In the genomic region with DNA sequence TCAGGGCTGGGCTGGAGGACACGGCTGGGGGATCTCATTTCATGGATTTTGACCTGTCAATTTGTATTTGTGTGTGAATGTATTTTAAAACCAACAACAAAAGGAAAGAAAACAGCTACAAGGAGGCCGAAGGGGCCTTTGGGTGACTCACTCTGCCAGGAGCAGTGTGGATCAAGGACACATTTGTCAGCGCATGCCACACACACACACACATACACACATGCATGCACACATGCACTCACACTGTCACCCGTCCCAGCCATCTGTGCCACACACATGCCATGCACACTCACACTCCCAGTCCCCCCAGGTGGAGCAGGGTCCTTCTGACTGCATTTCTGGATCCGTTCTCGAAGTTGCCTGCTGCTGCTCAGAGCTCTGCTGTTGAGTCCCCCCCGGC, we compare ENCODE assay signal across 23 cellular contexts. TPM values are rescaled to one million over a fixed set of nuclear protein-coding genes. Genes with fewer than 3 reads are reported as not detected.
A peak's percentile ranks its signal among the peaks of the same experiment; 100 is the strongest.
DNase-seq lines count a peak whose midpoint lies in the region; ATAC-seq and TF ChIP-seq lines count a peak whose summit lies in the region.
"Had no signal": no experiment of that assay in that cellular context is flagged by ENCODE, and none has a peak within 500 bp of the region (broad histone marks: within the 10 kb centered on the region; RNA-seq: fewer than 3 reads in every experiment).

No MANE protein-coding gene starts in this region.

- no peak for DNase-seq in activated T-cell treated with anti-CD3 and anti-CD28 coated beads, Interleukin-2, amount 50 U/mL, for 24 hours
- DNase-seq in activated T-cell treated with anti-CD3 and anti-CD28 coated beads, Interleukin-2, amount 50 U/mL, for 48 hours = no peak
- DNase-seq in central memory CD8-positive, alpha-beta T cell (ENCODE audit: low spot score in 2 of 2) = no peak
- DNase-seq in trophoblast cell = no peak
- no peak for DNase-seq in suprapubic skin (ENCODE audit: low spot score in 2 of 2)
- DNase-seq in osteocyte (ENCODE audit: extremely low spot score, unreplicated experiment) = no peak
- DNase-seq in iPS-NIHi11 (ENCODE audit: low spot score) = no peak
- DNase-seq: activated CD4-positive, alpha-beta T cell treated with anti-CD3 and anti-CD28 coated beads for 36 hours; activated CD8-positive, alpha-beta memory T cell treated with anti-CD3 and anti-CD28 coated beads, Interleukin-2, amount 50 U/mL, for 4 hours; activated gamma-delta T cell treated with Interleukin-2 at 50 U/mL for 16 hours; DMS153; foreskin melanocyte; H7; hypothalamus; KBM-7; kidney; NCI-H2081 treated with DMSO at 0.1 percent for 48 hours; NCI-H524; nephron progenitor cell had no signal

- no peaks in the 10 kb centered on the region for H3K9me3 ChIP-seq in trophoblast cell (ENCODE audit: insufficient read depth, low read depth, low read length)
- no peaks in the 10 kb centered on the region for H3K9me3 ChIP-seq in suprapubic skin
- H3K9me3 ChIP-seq: BLaER1, vagina had no signal

- no peak overlapping the region for H2BK12ac ChIP-seq in trophoblast cell (ENCODE audit: low read length)

- H3K9ac ChIP-seq in trophoblast cell (ENCODE audit: low read length) = no peak overlapping the region
- H3K9ac ChIP-seq: BLaER1 had no signal

- peaks cover 65% of the 10 kb centered on the region for H3K36me3 Mint-ChIP-seq in activated T-cell treated with anti-CD3 and anti-CD28 coated beads, Interleukin-2, amount 50 U/mL, for 24 hours (ENCODE audit: low read depth)
- H3K36me3 Mint-ChIP-seq in IgD-negative memory B cell (peaks cover 8% of the 10 kb centered on the region), osteocyte (ENCODE audit: unreplicated experiment) (no peaks in the 10 kb centered on the region)
- peaks cover 84% of the 10 kb centered on the region for H3K36me3 Mint-ChIP-seq in central memory CD8-positive, alpha-beta T cell (ENCODE audit: insufficient read depth)

- no peak for ATAC-seq in central memory CD8-positive, alpha-beta T cell (replicated peaks; ENCODE audit: extremely low read depth, poor library complexity, severe bottlenecking)
- ATAC-seq: activated CD4-positive, alpha-beta T cell treated with anti-CD3 and anti-CD28 coated beads for 36 hours had no signal

- no peaks in the 10 kb centered on the region for H3K27me3 Mint-ChIP-seq in activated T-cell treated with anti-CD3 and anti-CD28 coated beads, Interleukin-2, amount 50 U/mL, for 24 hours
- H3K27me3 Mint-ChIP-seq in IgD-negative memory B cell (no peaks in the 10 kb centered on the region), osteocyte (ENCODE audit: unreplicated experiment) (peaks cover 6% of the 10 kb centered on the region)
- H3K27me3 Mint-ChIP-seq in central memory CD8-positive, alpha-beta T cell = no peaks in the 10 kb centered on the region
- H3K27me3 Mint-ChIP-seq: activated CD4-positive, alpha-beta T cell treated with anti-CD3 and anti-CD28 coated beads for 36 hours had no signal

- peak overlapping the region; percentile 38 for H3K4me3 ChIP-seq in trophoblast cell (ENCODE audit: low read depth, low read length)
- no peak overlapping the region for H3K4me3 ChIP-seq in suprapubic skin
- H3K4me3 ChIP-seq: BLaER1, vagina had no signal

- H3K36me3 ChIP-seq in trophoblast cell (ENCODE audit: control insufficient read depth in 1 of 2, insufficient read depth in 2 of 2, low read length in 2 of 2) = no peaks in the 10 kb centered on the region
- no peaks in the 10 kb centered on the region for H3K36me3 ChIP-seq in suprapubic skin
- H3K36me3 ChIP-seq: BLaER1, vagina had no signal

- H3K27ac Mint-ChIP-seq in activated T-cell treated with anti-CD3 and anti-CD28 coated beads, Interleukin-2, amount 50 U/mL, for 24 hours = peak overlapping the region; percentile 81
- H3K27ac Mint-ChIP-seq in IgD-negative memory B cell = peak overlapping the region; percentile 23 to 73 (median 47)
- peak overlapping the region; percentile 93 for H3K27ac Mint-ChIP-seq in central memory CD8-positive, alpha-beta T cell (ENCODE audit: low read depth)
- H3K27ac Mint-ChIP-seq in osteocyte (ENCODE audit: unreplicated experiment) = no peak overlapping the region
- H3K27ac Mint-ChIP-seq: activated CD4-positive, alpha-beta T cell treated with anti-CD3 and anti-CD28 coated beads for 36 hours; dendritic cell treated with granulocyte-macrophage colony-stimulating factor and Interleukin-4, amounts not matched to agents 40 ng/mL and 50 ng/mL, for 4 days had no signal

- H2AK5ac ChIP-seq in trophoblast cell (ENCODE audit: low read length) = no peak overlapping the region

- H2BK5ac ChIP-seq in trophoblast cell (ENCODE audit: low read depth, low read length, poor library complexity) = no peak overlapping the region

- WGBS in trophoblast cell (ENCODE audit: extremely low coverage, insufficient coverage, insufficient read length) = no CpG with 5 or more reads among the region's 7 CpGs
- 85% methylated on average over 7 of the region's 7 CpGs for WGBS in suprapubic skin

- no peak for TF ChIP-seq POLR2A in suprapubic skin (IDR thresholded peaks at IDR 0.05)

- H3K4me3 Mint-ChIP-seq in activated T-cell treated with anti-CD3 and anti-CD28 coated beads, Interleukin-2, amount 50 U/mL, for 24 hours = no peak overlapping the region
- peak overlapping the region in 1 of 4 donors; percentile 17 for H3K4me3 Mint-ChIP-seq in IgD-negative memory B cell
- H3K4me3 Mint-ChIP-seq in central memory CD8-positive, alpha-beta T cell = peak overlapping the region; percentile 70
- H3K4me3 Mint-ChIP-seq in osteocyte (ENCODE audit: unreplicated experiment) = no peak overlapping the region
- H3K4me3 Mint-ChIP-seq: activated CD4-positive, alpha-beta T cell treated with anti-CD3 and anti-CD28 coated beads for 36 hours; dendritic cell treated with granulocyte-macrophage colony-stimulating factor and Interleukin-4, amounts not matched to agents 40 ng/mL and 50 ng/mL, for 4 days; nephron progenitor cell had no signal

- no peak overlapping the region for H4K12ac ChIP-seq in trophoblast cell (ENCODE audit: low read depth, low read length)

- H3K18ac ChIP-seq in trophoblast cell (ENCODE audit: low read length) = no peak overlapping the region

- no peak overlapping the region for H3K4ac ChIP-seq in trophoblast cell (ENCODE audit: low read depth, low read length)

- H2AFZ ChIP-seq in trophoblast cell (ENCODE audit: insufficient read depth, low read length, poor library complexity) = no peak overlapping the region

- H3K27me3 ChIP-seq in trophoblast cell (ENCODE audit: insufficient read depth, low read length) = no peaks in the 10 kb centered on the region
- no peaks in the 10 kb centered on the region for H3K27me3 ChIP-seq in suprapubic skin
- H3K27me3 ChIP-seq: BLaER1, vagina had no signal

- H3K4me1 ChIP-seq in trophoblast cell (ENCODE audit: control insufficient read depth in 1 of 2, insufficient read depth in 2 of 2, low read length in 2 of 2) (no peaks in the 10 kb centered on the region), suprapubic skin (no peaks in the 10 kb centered on the region)
- H3K4me1 ChIP-seq: vagina had no signal

- no peaks in the 10 kb centered on the region for H3K9me3 Mint-ChIP-seq in activated T-cell treated with anti-CD3 and anti-CD28 coated beads, Interleukin-2, amount 50 U/mL, for 24 hours
- H3K9me3 Mint-ChIP-seq in IgD-negative memory B cell (no peaks in the 10 kb centered on the region), osteocyte (ENCODE audit: unreplicated experiment) (no peaks in the 10 kb centered on the region)
- no peaks in the 10 kb centered on the region for H3K9me3 Mint-ChIP-seq in central memory CD8-positive, alpha-beta T cell
- H3K9me3 Mint-ChIP-seq: dendritic cell treated with granulocyte-macrophage colony-stimulating factor and Interleukin-4, amounts not matched to agents 40 ng/mL and 50 ng/mL, for 4 days; nephron progenitor cell had no signal

- TF ChIP-seq CTCF in suprapubic skin (IDR thresholded peaks at IDR 0.05) (no peak), osteocyte (IDR thresholded peaks at IDR 0.05) (no peak)

- H3K14ac ChIP-seq in trophoblast cell (ENCODE audit: low read length) = no peak overlapping the region

- no peak overlapping the region for H4K91ac ChIP-seq in trophoblast cell (ENCODE audit: low read depth, low read length)

- H4K8ac ChIP-seq in trophoblast cell (ENCODE audit: low read depth, low read length) = no peak overlapping the region

- H3K79me2 ChIP-seq in trophoblast cell (ENCODE audit: control insufficient read depth, insufficient read depth, low read length, poor library complexity) = no peaks in the 10 kb centered on the region

- H3K4me2 ChIP-seq in trophoblast cell (ENCODE audit: low read length) = no peak overlapping the region

- no peak overlapping the region for H3K23ac ChIP-seq in trophoblast cell (ENCODE audit: low read length)

- TF ChIP-seq EP300 in suprapubic skin (IDR thresholded peaks at IDR 0.05) = no peak

- H3K27ac ChIP-seq in trophoblast cell (ENCODE audit: low read depth, low read length) (no peak overlapping the region), suprapubic skin (no peak overlapping the region)
- H3K27ac ChIP-seq: BLaER1, vagina had no signal

- H3K79me1 ChIP-seq in trophoblast cell (ENCODE audit: low read length) = no peaks in the 10 kb centered on the region

- H3K4me1 Mint-ChIP-seq in activated T-cell treated with anti-CD3 and anti-CD28 coated beads, Interleukin-2, amount 50 U/mL, for 24 hours (ENCODE audit: low read depth) = peaks cover 29% of the 10 kb centered on the region
- H3K4me1 Mint-ChIP-seq in IgD-negative memory B cell = peaks cover 0 to 15% (median 3%) of the 10 kb centered on the region in 3 donors
- H3K4me1 Mint-ChIP-seq in central memory CD8-positive, alpha-beta T cell = peaks cover 51% of the 10 kb centered on the region
- H3K4me1 Mint-ChIP-seq in osteocyte (ENCODE audit: unreplicated experiment) = peaks cover 15% of the 10 kb centered on the region

- H2BK120ac ChIP-seq in trophoblast cell (ENCODE audit: insufficient read depth, low read length, poor library complexity) = no peak overlapping the region

RNA-seq across cellular contexts. Expression of a gene that starts 26.0 kb away (rescaled TPM):
- 65.5 TPM for polyA plus RNA-seq in IgD-negative memory B cell
- 0.49 and 0.52 TPM in 2 replicates for polyA plus RNA-seq in trophoblast cell (2013)
- total RNA-seq in suprapubic skin = 1 to 10 TPM; 1.5 to 3.7 (median 1.8) TPM
- 0.54 and 0.73 TPM in 2 replicates for total RNA-seq in osteocyte
